In genomic region chr15:40325188-40325587, GRCh38 we compare ENCODE assay signal across 1 cellular context.
TF ChIP-seq lines count a peak whose summit lies in the region.

No MANE protein-coding gene starts in this region.

TF ChIP-seq in WTC11, 78 proteins besides CTCF, POLR2A, EP300 and RAD21 (continued from another document):
- TF ChIP-seq, protein P1, sequence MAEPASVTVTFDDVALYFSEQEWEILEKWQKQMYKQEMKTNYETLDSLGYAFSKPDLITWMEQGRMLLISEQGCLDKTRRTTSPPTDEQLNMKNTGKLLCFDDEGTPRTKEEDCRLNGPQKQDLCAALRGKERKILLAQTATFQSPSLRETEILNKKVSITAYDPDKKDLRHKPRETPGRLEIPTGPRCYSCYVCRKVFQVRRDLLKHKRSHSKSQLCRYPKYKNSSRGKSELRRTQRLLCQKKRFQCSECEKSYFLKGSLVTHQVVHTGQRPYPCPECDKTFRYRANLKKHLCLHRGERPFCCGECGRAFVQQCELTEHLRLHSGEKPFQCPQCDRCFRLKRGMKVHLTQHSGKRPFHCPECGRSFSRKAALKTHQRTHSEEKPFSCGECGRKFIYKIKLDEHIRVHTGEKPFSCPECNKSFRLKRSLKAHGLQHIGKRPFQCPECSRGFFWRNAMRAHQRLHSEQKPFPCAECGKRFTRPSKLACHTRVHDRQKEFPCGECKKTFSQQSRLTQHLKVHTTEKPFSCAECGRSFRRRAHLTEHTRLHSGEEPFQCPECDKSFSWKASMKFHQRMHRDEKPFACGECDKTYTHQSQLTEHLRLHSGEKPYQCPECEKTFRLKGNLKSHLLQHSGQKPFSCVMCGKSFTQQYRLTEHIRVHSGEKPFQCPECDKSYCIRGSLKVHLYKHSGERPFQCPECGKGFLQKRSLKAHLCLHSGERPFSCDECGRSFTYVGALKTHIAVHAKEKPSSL (CRISPR knock-in tag; conservative IDR thresholded peaks at IDR 0.05) = no peak
